Comparison of ENCODE assay signal across 21 cellular contexts in genomic region chr14:91117960-91118359, GRCh38. TPM values are rescaled to one million over a fixed set of nuclear protein-coding genes. Genes with fewer than 3 reads are reported as not detected.
DNase-seq lines count a peak whose midpoint lies in the region; ATAC-seq and TF ChIP-seq lines count a peak whose summit lies in the region.
"Had no signal": no experiment of that assay in that cellular context is flagged by ENCODE, and none has a peak within 500 bp of the region (broad histone marks: within the 10 kb centered on the region; RNA-seq: fewer than 3 reads in every experiment).

No MANE protein-coding gene starts in this region.

- POLR2A ChIA-PET in activated CD4-positive, alpha-beta memory T cell treated with anti-CD3 and anti-CD28 coated beads, Interleukin-2, amount 10 ng/mL, durations not matched to agents 7 days and 5 days (lab: Charles Lee), result interaction anchor here (0.6 to 8.6 kb wide), 3 partner anchors 9 to 55 kb away, joined by 3 to 488 read pairs (median 6); partner anchors contain the start of gene RPS6KA5

- no peaks in the 10 kb centered on the region for H3K36me3 ChIP-seq in gastrocnemius medialis
- no peaks in the 10 kb centered on the region for H3K36me3 ChIP-seq in osteoblast (ENCODE audit: insufficient read depth, low read length)
- H3K36me3 ChIP-seq: adrenal gland, breast epithelium had no signal

- H3K27ac ChIP-seq in epithelial cell of prostate (peak overlapping the region; percentile 99), gastrocnemius medialis (peak overlapping the region; percentile 97 to 100 (median 100)), osteoblast (ENCODE audit: low read depth, low read length) (no peak overlapping the region)
- H3K27ac ChIP-seq: testis had no signal

- no peak overlapping the region for H3K4me3 ChIP-seq in gastrocnemius medialis
- no peak overlapping the region for H3K4me3 ChIP-seq in osteoblast (ENCODE audit: insufficient read depth, low read length)
- H3K4me3 ChIP-seq: adrenal gland, breast epithelium, testis had no signal

- no peak overlapping the region for H2AFZ ChIP-seq in osteoblast (ENCODE audit: low read length)

- H3K9me3 ChIP-seq in gastrocnemius medialis (no peaks in the 10 kb centered on the region), osteoblast (ENCODE audit: low read depth, low read length) (no peaks in the 10 kb centered on the region)
- H3K9me3 ChIP-seq: adrenal gland, breast epithelium, testis had no signal

- H3K27me3 ChIP-seq in gastrocnemius medialis (no peaks in the 10 kb centered on the region), osteoblast (ENCODE audit: insufficient read depth, low read length) (no peaks in the 10 kb centered on the region)
- H3K27me3 ChIP-seq: adrenal gland, breast epithelium, testis had no signal

- CTCF ChIA-PET in activated naive CD4-positive, alpha-beta T cell treated with anti-CD3 and anti-CD28 coated beads for 36 hours (lab: Charles Lee), result no interaction called here
- CTCF ChIA-PET in activated CD4-positive, alpha-beta memory T cell treated with anti-CD3 and anti-CD28 coated beads, Interleukin-2, amount 10 ng/mL, durations not matched to agents 7 days and 5 days (lab: Charles Lee), result interaction anchor here (0.8 to 5.8 kb wide), 5 partner anchors 21 to 351 kb away, joined by 3 to 37 read pairs (median 3); partner anchors contain the start of gene RPS6KA5

- TF ChIP-seq POLR2A in gastrocnemius medialis (IDR thresholded peaks at IDR 0.05), result no peak

- no peak overlapping the region for H3K4me3 Mint-ChIP-seq in activated naive CD4-positive, alpha-beta T cell treated with anti-CD3 and anti-CD28 coated beads, Interleukin-2, amount 50 U/mL, for 24 hours
- H3K4me3 Mint-ChIP-seq in activated naive CD4-positive, alpha-beta T cell treated with anti-CD3 and anti-CD28 coated beads for 36 hours, result no peak overlapping the region
- H3K4me3 Mint-ChIP-seq in activated CD4-positive, alpha-beta memory T cell treated with anti-CD3 and anti-CD28 coated beads, Interleukin-2, amount 10 ng/mL, durations not matched to agents 7 days and 5 days, result no peak overlapping the region
- H3K4me3 Mint-ChIP-seq in progenitor cell of endocrine pancreas (ENCODE audit: low read depth), result no peak overlapping the region
- H3K4me3 Mint-ChIP-seq: CD14-positive monocyte; dendritic cell treated with granulocyte-macrophage colony-stimulating factor and Interleukin-4, amounts not matched to agents 40 ng/mL and 50 ng/mL, for 4 days; neural crest cell had no signal

- peaks cover 5% of the 10 kb centered on the region for H3K9me3 Mint-ChIP-seq in activated naive CD4-positive, alpha-beta T cell treated with anti-CD3 and anti-CD28 coated beads, Interleukin-2, amount 50 U/mL, for 24 hours
- peaks cover 3% of the 10 kb centered on the region for H3K9me3 Mint-ChIP-seq in activated naive CD4-positive, alpha-beta T cell treated with anti-CD3 and anti-CD28 coated beads for 36 hours
- peaks cover 5% of the 10 kb centered on the region for H3K9me3 Mint-ChIP-seq in activated CD4-positive, alpha-beta memory T cell treated with anti-CD3 and anti-CD28 coated beads, Interleukin-2, amount 10 ng/mL, durations not matched to agents 7 days and 5 days
- no peaks in the 10 kb centered on the region for H3K9me3 Mint-ChIP-seq in progenitor cell of endocrine pancreas (ENCODE audit: low read depth)

- peaks cover 13% of the 10 kb centered on the region for H3K36me3 Mint-ChIP-seq in activated naive CD4-positive, alpha-beta T cell treated with anti-CD3 and anti-CD28 coated beads, Interleukin-2, amount 50 U/mL, for 24 hours
- peaks cover 38% of the 10 kb centered on the region for H3K36me3 Mint-ChIP-seq in activated naive CD4-positive, alpha-beta T cell treated with anti-CD3 and anti-CD28 coated beads for 36 hours (ENCODE audit: low read depth)
- H3K36me3 Mint-ChIP-seq in activated CD4-positive, alpha-beta memory T cell treated with anti-CD3 and anti-CD28 coated beads, Interleukin-2, amount 10 ng/mL, durations not matched to agents 7 days and 5 days (ENCODE audit: low read depth), result peaks cover 77% of the 10 kb centered on the region
- H3K36me3 Mint-ChIP-seq in progenitor cell of endocrine pancreas (ENCODE audit: insufficient read depth), result peaks cover 21% of the 10 kb centered on the region

- H3K4me1 ChIP-seq in gastrocnemius medialis (peaks cover 60 to 65% of the 10 kb centered on the region in 2 donors), osteoblast (ENCODE audit: insufficient read depth, low read length) (peaks cover 31% of the 10 kb centered on the region)

- DNase-seq in activated naive CD4-positive, alpha-beta T cell treated with anti-CD3 and anti-CD28 coated beads for 36 hours, result no peak
- no peak for DNase-seq in activated CD4-positive, alpha-beta memory T cell treated with anti-CD3 and anti-CD28 coated beads, Interleukin-2, amount 10 ng/mL, durations not matched to agents 7 days and 5 days
- no peak for DNase-seq in epithelial cell of prostate (ENCODE audit: low read depth, low spot score)
- no peak for DNase-seq in gastrocnemius medialis
- no peak for DNase-seq in osteoblast (ENCODE audit: insufficient read length, low spot score, missing footprints)
- DNase-seq in progenitor cell of endocrine pancreas (ENCODE audit: low spot score, unreplicated experiment), result no peak
- DNase-seq: activated CD4-positive, alpha-beta T cell treated with anti-CD3 and anti-CD28 coated beads, Interleukin-2, amount 50 U/mL, for 4 hours; adrenal gland; NCI-H1436 treated with DMSO at 0.1 percent for 48 hours; NCI-H2171 treated with DMSO at 0.1 percent for 48 hours; NCI-H69; Right ventricle myocardium superior; stimulated activated CD4-positive, alpha-beta T cell treated with anti-CD3 and anti-CD28 coated beads, Interleukin-12 subunit alpha, Interleukin-12 subunit beta, amount 100 ng/mL, for 4 hours; stimulated activated CD8-positive, alpha-beta memory T cell treated with anti-CD3 and anti-CD28 coated beads, Interleukin-4, amount 100 ng/mL, for 48 hours; testis had no signal

- intact Hi-C loops in activated naive CD4-positive, alpha-beta T cell treated with anti-CD3 and anti-CD28 coated beads for 36 hours (cut with micrococcal nuclease), result no loop called here
- intact Hi-C loops in gastrocnemius medialis (cut with DNase I; ENCODE audit: low total_unique reads), result no loop called here

- peaks cover 35% of the 10 kb centered on the region for H3K79me2 ChIP-seq in osteoblast (ENCODE audit: insufficient read depth, low read length)

- no peak for ATAC-seq in gastrocnemius medialis
- ATAC-seq in GM18909 (IDR thresholded peaks at IDR 0.05; ENCODE audit: poor library complexity, unreplicated experiment), result no peak

- no peaks in the 10 kb centered on the region for H3K27me3 Mint-ChIP-seq in activated naive CD4-positive, alpha-beta T cell treated with anti-CD3 and anti-CD28 coated beads, Interleukin-2, amount 50 U/mL, for 24 hours
- no peaks in the 10 kb centered on the region for H3K27me3 Mint-ChIP-seq in activated naive CD4-positive, alpha-beta T cell treated with anti-CD3 and anti-CD28 coated beads for 36 hours (ENCODE audit: low read depth)
- H3K27me3 Mint-ChIP-seq in activated CD4-positive, alpha-beta memory T cell treated with anti-CD3 and anti-CD28 coated beads, Interleukin-2, amount 10 ng/mL, durations not matched to agents 7 days and 5 days, result no peaks in the 10 kb centered on the region
- H3K27me3 Mint-ChIP-seq in progenitor cell of endocrine pancreas, result no peaks in the 10 kb centered on the region
- H3K27me3 Mint-ChIP-seq: dendritic cell treated with granulocyte-macrophage colony-stimulating factor and Interleukin-4, amounts not matched to agents 40 ng/mL and 50 ng/mL, for 4 days had no signal

- no peaks in the 10 kb centered on the region for H4K20me1 ChIP-seq in osteoblast (ENCODE audit: insufficient read depth, low read length)

- TF ChIP-seq CTCF in gastrocnemius medialis (IDR thresholded peaks at IDR 0.05 in 4 of 5, conservative IDR thresholded peaks at IDR 0.05 in 1 of 5), result no peak
- TF ChIP-seq CTCF in osteoblast (IDR thresholded peaks at IDR 0.05; ENCODE audit: extremely low read depth, low read depth, low read length), result no peak
- TF ChIP-seq CTCF in progenitor cell of endocrine pancreas (IDR thresholded peaks at IDR 0.05; ENCODE audit: unreplicated experiment), result no peak

- peaks cover 76% of the 10 kb centered on the region for H3K4me1 Mint-ChIP-seq in activated naive CD4-positive, alpha-beta T cell treated with anti-CD3 and anti-CD28 coated beads, Interleukin-2, amount 50 U/mL, for 24 hours
- H3K4me1 Mint-ChIP-seq in activated naive CD4-positive, alpha-beta T cell treated with anti-CD3 and anti-CD28 coated beads for 36 hours (ENCODE audit: low read depth), result peaks cover 60% of the 10 kb centered on the region
- peaks cover 62% of the 10 kb centered on the region for H3K4me1 Mint-ChIP-seq in activated CD4-positive, alpha-beta memory T cell treated with anti-CD3 and anti-CD28 coated beads, Interleukin-2, amount 10 ng/mL, durations not matched to agents 7 days and 5 days
- H3K4me1 Mint-ChIP-seq in progenitor cell of endocrine pancreas (ENCODE audit: low read depth), result peaks cover 37% of the 10 kb centered on the region

- H3K4me2 ChIP-seq in osteoblast (ENCODE audit: insufficient read depth, low read length), result no peak overlapping the region

- in situ Hi-C loops in gastrocnemius medialis (cut with MboI; ENCODE audit: low sequenced_read_pairs in 4 of 4), result no loop called here

- H3K27ac Mint-ChIP-seq in activated naive CD4-positive, alpha-beta T cell treated with anti-CD3 and anti-CD28 coated beads, Interleukin-2, amount 50 U/mL, for 24 hours, result peak overlapping the region; percentile 85
- no peak overlapping the region for H3K27ac Mint-ChIP-seq in activated naive CD4-positive, alpha-beta T cell treated with anti-CD3 and anti-CD28 coated beads for 36 hours
- H3K27ac Mint-ChIP-seq in activated CD4-positive, alpha-beta memory T cell treated with anti-CD3 and anti-CD28 coated beads, Interleukin-2, amount 10 ng/mL, durations not matched to agents 7 days and 5 days, result peak overlapping the region; percentile 96
- no peak overlapping the region for H3K27ac Mint-ChIP-seq in progenitor cell of endocrine pancreas
- H3K27ac Mint-ChIP-seq: dendritic cell treated with granulocyte-macrophage colony-stimulating factor and Interleukin-4, amounts not matched to agents 40 ng/mL and 50 ng/mL, for 4 days had no signal

RNA-seq across cellular contexts. Expression of gene DGLUCY, which starts 4.1 kb away (rescaled TPM):
- 10 to 100 TPM; 39.5 to 49.2 TPM for total RNA-seq in activated naive CD4-positive, alpha-beta T cell treated with anti-CD3 and anti-CD28 coated beads for 36 hours
- total RNA-seq in activated CD4-positive, alpha-beta memory T cell treated with anti-CD3 and anti-CD28 coated beads, Interleukin-2, amount 10 ng/mL, durations not matched to agents 7 days and 5 days, result 100 to 1,000 TPM; 112 to 115 TPM
- total RNA-seq in gastrocnemius medialis, result 10 to 100 TPM; 29.3 to 93.7 (median 67.8) TPM
- 45.6 and 55.4 TPM in 2 replicates for total RNA-seq in osteoblast
- 73.4 and 83.3 TPM in 2 replicates for total RNA-seq in progenitor cell of endocrine pancreas

RNA-seq across cellular contexts. Expression of gene RPS6KA5, which starts 57.5 kb away (rescaled TPM):
- 10 to 100 TPM; 10.0 to 12.0 TPM for total RNA-seq in activated naive CD4-positive, alpha-beta T cell treated with anti-CD3 and anti-CD28 coated beads for 36 hours
- total RNA-seq in activated CD4-positive, alpha-beta memory T cell treated with anti-CD3 and anti-CD28 coated beads, Interleukin-2, amount 10 ng/mL, durations not matched to agents 7 days and 5 days, result 10 to 100 TPM; 44.5 to 49.9 TPM
- total RNA-seq in gastrocnemius medialis (10 to 100 TPM in 2 of 4 donors, 1 to 10 TPM in 2; 5.8 to 18.4 (median 9.8) TPM), osteoblast (1.2 and 1.4 TPM in 2 replicates), progenitor cell of endocrine pancreas (3.8 and 4.4 TPM in 2 replicates)

Comparison
In these comparisons a context has a peak if more than half of its experiments do, and no peak if none do; other contexts are left out.
1. H3K27ac Mint-ChIP-seq: peak in activated naive CD4-positive, alpha-beta T cell treated with anti-CD3 and anti-CD28 coated beads, Interleukin-2, amount 50 U/mL, for 24 hours (single experiment) and activated CD4-positive, alpha-beta memory T cell treated with anti-CD3 and anti-CD28 coated beads, Interleukin-2, amount 10 ng/mL, durations not matched to agents 7 days and 5 days (single experiment); none in activated naive CD4-positive, alpha-beta T cell treated with anti-CD3 and anti-CD28 coated beads for 36 hours (single experiment) and progenitor cell of endocrine pancreas (single experiment).